In genomic region chr4:108119199-108119800, GRCh38 we compare ENCODE assay signal across 13 cellular contexts. TPM values are rescaled to one million over a fixed set of nuclear protein-coding genes. Genes with fewer than 3 reads are reported as not detected.
A peak's percentile ranks its signal among the peaks of the same experiment; 100 is the strongest.
DNase-seq lines count a peak whose midpoint lies in the region; ATAC-seq and TF ChIP-seq lines count a peak whose summit lies in the region.
"Had no signal": no experiment of that assay in that cellular context is flagged by ENCODE, and none has a peak within 500 bp of the region (broad histone marks: within the 10 kb centered on the region; RNA-seq: fewer than 3 reads in every experiment).

No MANE protein-coding gene starts in this region.

- H3K27ac Mint-ChIP-seq in CD8-positive, alpha-beta T cell = peak overlapping the region; percentile 98
- peak overlapping the region; percentile 96 for H3K27ac Mint-ChIP-seq in activated naive CD8-positive, alpha-beta T cell

- H3K4me1 ChIP-seq in CD8-positive, alpha-beta T cell (ENCODE audit: insufficient read depth, low read length) = peaks cover 97% of the 10 kb centered on the region

- peaks cover 68% of the 10 kb centered on the region for H3K36me3 Mint-ChIP-seq in CD8-positive, alpha-beta T cell
- H3K36me3 Mint-ChIP-seq in activated naive CD8-positive, alpha-beta T cell = peaks cover 17% of the 10 kb centered on the region

- no peak overlapping the region for H3K4me3 ChIP-seq in CD8-positive, alpha-beta T cell (ENCODE audit: low read depth, low read length)
- H3K4me3 ChIP-seq: skin epidermis, thyroid gland had no signal

- no peak for TF ChIP-seq CTCF in CD8-positive, alpha-beta T cell (IDR thresholded peaks at IDR 0.05)

- H3K4me1 Mint-ChIP-seq in CD8-positive, alpha-beta T cell (ENCODE audit: low read depth) = peaks cover 90% of the 10 kb centered on the region
- peaks cover 91% of the 10 kb centered on the region for H3K4me1 Mint-ChIP-seq in activated naive CD8-positive, alpha-beta T cell (ENCODE audit: low read depth)

- H3K27ac ChIP-seq in CD8-positive, alpha-beta T cell (ENCODE audit: low read depth, low read length) = no peak overlapping the region

- H3K4me3 Mint-ChIP-seq in CD8-positive, alpha-beta T cell = peak overlapping the region; percentile 60
- peak overlapping the region; percentile 81 for H3K4me3 Mint-ChIP-seq in activated naive CD8-positive, alpha-beta T cell

- H3K27me3 Mint-ChIP-seq in CD8-positive, alpha-beta T cell (ENCODE audit: low read depth) = no peaks in the 10 kb centered on the region
- H3K27me3 Mint-ChIP-seq in activated naive CD8-positive, alpha-beta T cell = no peaks in the 10 kb centered on the region

- POLR2A ChIA-PET in CD8-positive, alpha-beta T cell (lab: Charles Lee) = interaction anchor here (0.7 to 4.6 kb wide), 8 partner anchors 11 to 84 kb away, joined by 3 to 27 read pairs (median 6); partner anchors contain the start of gene LEF1

- no peaks in the 10 kb centered on the region for H3K27me3 ChIP-seq in CD8-positive, alpha-beta T cell (ENCODE audit: insufficient read depth, low read length)
- H3K27me3 ChIP-seq: thyroid gland had no signal

- ATAC-seq in CD8-positive, alpha-beta T cell = no peak
- ATAC-seq in GM18909 (IDR thresholded peaks at IDR 0.05; ENCODE audit: poor library complexity, unreplicated experiment) (peak; percentile 10), HG03439 (IDR thresholded peaks at IDR 0.05; ENCODE audit: unreplicated experiment) (peak; percentile 21), GM21367 (IDR thresholded peaks at IDR 0.05; ENCODE audit: unreplicated experiment) (no peak), HG03039 (IDR thresholded peaks at IDR 0.05; ENCODE audit: unreplicated experiment) (no peak)
- ATAC-seq: left lobe of liver, Right ventricle myocardium inferior had no signal

- no peaks in the 10 kb centered on the region for H3K9me3 ChIP-seq in CD8-positive, alpha-beta T cell (ENCODE audit: low read length)
- H3K9me3 ChIP-seq: thyroid gland had no signal

- H3K36me3 ChIP-seq in CD8-positive, alpha-beta T cell (ENCODE audit: insufficient read depth, low read length) = peaks cover 5% of the 10 kb centered on the region
- H3K36me3 ChIP-seq: thyroid gland had no signal

- no peaks in the 10 kb centered on the region for H3K9me3 Mint-ChIP-seq in CD8-positive, alpha-beta T cell
- H3K9me3 Mint-ChIP-seq in activated naive CD8-positive, alpha-beta T cell (ENCODE audit: low read depth) = no peaks in the 10 kb centered on the region

- no peak for DNase-seq in CD8-positive, alpha-beta T cell
- no peak for DNase-seq in NK-92 treated with Interleukin-12 subunit alpha and Interleukin-12 subunit beta, amount 100 ng/mL, for 24 hours (lab: John Stamatoyannopoulos, UW)
- no peak for DNase-seq in SK-N-DZ (ENCODE audit: low spot score)
- DNase-seq: erythroblast, thyroid gland had no signal

- CTCF ChIA-PET in CD8-positive, alpha-beta T cell (lab: Charles Lee) = interaction anchor here (1.2 to 2.3 kb wide), 2 partner anchors 11 to 12 kb away, joined by 4 to 7 read pairs; no protein-coding TSS in a partner anchor

- intact Hi-C loops in CD8-positive, alpha-beta T cell (cut with DNase I, micrococcal nuclease) = loop anchor here in 1 of 2 experiments (10.0 kb wide), 1 partner anchor 84 kb away; no protein-coding TSS in a partner anchor

RNA-seq across cellular contexts. Expression of gene LEF1, which starts 49.4 kb away (rescaled TPM):
- 100 to 1,000 TPM; 325 to 335 TPM for total RNA-seq in CD8-positive, alpha-beta T cell
- polyA plus RNA-seq in SK-N-DZ (2014; cell fraction: cytosol; rRNA removed) = 18.9 and 25.0 TPM in 2 replicates
- polyA plus RNA-seq in SK-N-DZ (2014; cell fraction: nucleus; rRNA removed) = 15.0 and 20.2 TPM in 2 replicates

Comparison
In these comparisons a context has a peak if more than half of its experiments do, and no peak if none do; other contexts are left out.
1. ATAC-seq: peak in GM18909 (single experiment) and HG03439 (single experiment); none in CD8-positive, alpha-beta T cell (single experiment), GM21367 (single experiment) and HG03039 (single experiment).